In the genomic region with DNA sequence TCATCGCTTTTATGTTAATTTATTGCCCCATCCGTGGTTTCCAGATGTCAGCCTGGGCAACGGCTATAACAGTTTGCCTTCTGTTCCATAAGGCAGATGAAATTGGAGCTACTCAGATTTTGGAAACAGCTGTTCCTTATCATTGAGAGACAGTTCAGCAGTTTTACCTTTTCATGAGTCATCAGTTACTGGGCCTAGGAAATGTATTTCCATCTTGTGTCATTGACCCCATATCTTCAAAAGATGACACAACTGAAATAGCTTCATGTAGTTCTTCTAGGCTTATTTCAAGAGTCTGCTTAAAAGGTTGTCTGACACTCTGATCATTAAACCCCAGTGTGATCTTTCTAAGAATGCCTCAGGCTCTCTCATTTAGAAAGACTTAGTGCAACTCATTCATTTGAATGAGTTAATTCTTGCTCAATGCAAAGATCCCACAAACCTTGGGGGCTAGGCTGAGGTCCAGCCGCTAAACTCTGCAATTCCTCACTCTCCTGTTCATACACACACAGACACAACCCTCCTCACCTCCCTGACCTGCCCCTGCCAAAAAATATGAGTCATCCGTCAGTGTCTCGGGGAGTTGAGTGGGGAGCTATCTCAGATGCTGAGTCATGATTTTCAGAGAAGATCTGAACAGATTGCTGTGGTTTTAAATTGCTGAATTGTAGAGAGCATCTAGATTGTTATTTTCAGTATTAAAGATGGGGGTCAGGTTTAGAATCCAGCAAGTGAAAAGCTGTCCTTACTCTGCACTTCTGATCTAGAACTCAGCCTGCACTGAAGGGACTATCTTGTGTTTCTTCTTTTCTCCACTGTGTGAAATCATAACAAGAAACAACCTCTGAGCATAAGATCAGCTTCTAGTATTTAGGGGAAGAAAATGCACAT, we compare ENCODE assay signal across 1 cellular context.
A peak's percentile ranks its signal among the peaks of the same experiment; 100 is the strongest.
TF ChIP-seq lines count a peak whose summit lies in the region.

No MANE protein-coding gene starts in this region.

TF ChIP-seq in K562, 482 proteins besides CTCF, POLR2A, EP300 and RAD21 (continued from another document):
- TF ChIP-seq, protein P1, sequence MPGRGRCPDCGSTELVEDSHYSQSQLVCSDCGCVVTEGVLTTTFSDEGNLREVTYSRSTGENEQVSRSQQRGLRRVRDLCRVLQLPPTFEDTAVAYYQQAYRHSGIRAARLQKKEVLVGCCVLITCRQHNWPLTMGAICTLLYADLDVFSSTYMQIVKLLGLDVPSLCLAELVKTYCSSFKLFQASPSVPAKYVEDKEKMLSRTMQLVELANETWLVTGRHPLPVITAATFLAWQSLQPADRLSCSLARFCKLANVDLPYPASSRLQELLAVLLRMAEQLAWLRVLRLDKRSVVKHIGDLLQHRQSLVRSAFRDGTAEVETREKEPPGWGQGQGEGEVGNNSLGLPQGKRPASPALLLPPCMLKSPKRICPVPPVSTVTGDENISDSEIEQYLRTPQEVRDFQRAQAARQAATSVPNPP (IDR thresholded peaks at IDR 0.05; ENCODE audit: borderline replicate concordance, insufficient read depth, insufficient read length): no peak
- no peak for TF ChIP-seq ZNF431 (CRISPR knock-in tag; IDR thresholded peaks at IDR 0.05)
- TF ChIP-seq KAT8 (IDR thresholded peaks at IDR 0.05; ENCODE audit: low read depth): no peak
- peak; percentile 69 for TF ChIP-seq CCNT2 (IDR thresholded peaks at IDR 0.05; ENCODE audit: borderline replicate concordance, extremely low read depth, insufficient read length, low read depth, low read length)
- no peak for TF ChIP-seq REST (CRISPR knock-in tag; IDR thresholded peaks at IDR 0.05; ENCODE audit: low read depth)
- no peak for TF ChIP-seq NR1H2 (CRISPR knock-in tag; IDR thresholded peaks at IDR 0.05)
- TF ChIP-seq ZC3H4 (CRISPR knock-in tag; IDR thresholded peaks at IDR 0.05; ENCODE audit: borderline replicate concordance): no peak
- TF ChIP-seq RBM25 (IDR thresholded peaks at IDR 0.05; ENCODE audit: low read depth, low read length, severe bottlenecking): no peak
- TF ChIP-seq E2F3 (CRISPR knock-in tag; IDR thresholded peaks at IDR 0.05): no peak
- no peak for TF ChIP-seq ZNF507 (tag; conservative IDR thresholded peaks at IDR 0.05)
- no peak for TF ChIP-seq ZBTB7A (IDR thresholded peaks at IDR 0.05; ENCODE audit: borderline replicate concordance, control insufficient read depth, low read depth, low read length)
- TF ChIP-seq ATF1 (CRISPR knock-in tag; IDR thresholded peaks at IDR 0.05): no peak
- TF ChIP-seq ATF1 (tag; IDR thresholded peaks at IDR 0.05): peak; percentile 69; the same call in 1 of the 2 replicates
- TF ChIP-seq MED1 (CRISPR knock-in tag; IDR thresholded peaks at IDR 0.05; ENCODE audit: borderline replicate concordance): no peak
- TF ChIP-seq STAT6 (CRISPR knock-in tag; IDR thresholded peaks at IDR 0.05): no peak
- no peak for TF ChIP-seq SRSF7 (optimal IDR thresholded peaks at IDR 0.05; ENCODE audit: low read depth, low read length)
- TF ChIP-seq GATAD2B (IDR thresholded peaks at IDR 0.05; ENCODE audit: borderline replicate concordance): peak; percentile 78
- peak; percentile 79 for TF ChIP-seq ZNF589 (CRISPR knock-in tag; IDR thresholded peaks at IDR 0.05; ENCODE audit: low read depth)
- no peak for TF ChIP-seq LARP7 (IDR thresholded peaks at IDR 0.05)
- no peak for TF ChIP-seq E2F4 (CRISPR knock-in tag; IDR thresholded peaks at IDR 0.05; ENCODE audit: low read depth)
- TF ChIP-seq, protein P2, sequence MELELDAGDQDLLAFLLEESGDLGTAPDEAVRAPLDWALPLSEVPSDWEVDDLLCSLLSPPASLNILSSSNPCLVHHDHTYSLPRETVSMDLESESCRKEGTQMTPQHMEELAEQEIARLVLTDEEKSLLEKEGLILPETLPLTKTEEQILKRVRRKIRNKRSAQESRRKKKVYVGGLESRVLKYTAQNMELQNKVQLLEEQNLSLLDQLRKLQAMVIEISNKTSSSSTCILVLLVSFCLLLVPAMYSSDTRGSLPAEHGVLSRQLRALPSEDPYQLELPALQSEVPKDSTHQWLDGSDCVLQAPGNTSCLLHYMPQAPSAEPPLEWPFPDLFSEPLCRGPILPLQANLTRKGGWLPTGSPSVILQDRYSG (tag; conservative IDR thresholded peaks at IDR 0.05; ENCODE audit: low read depth): 0 out of 2 replicates have a peak, but pooled peaks have one; percentile 36
- TF ChIP-seq MIER1 (IDR thresholded peaks at IDR 0.05; ENCODE audit: low read depth): 0 out of 2 replicates have a peak, but pooled peaks have one; percentile 50
- TF ChIP-seq CREB1 (IDR thresholded peaks at IDR 0.05): peak; percentile 50; the same call in 1 of the 2 replicates
- peak; percentile 66; the same call in 1 of the 2 replicates for TF ChIP-seq CREB1 (CRISPR knock-in tag; IDR thresholded peaks at IDR 0.05)
- TF ChIP-seq ZBTB26 (CRISPR knock-in tag; IDR thresholded peaks at IDR 0.05): no peak
- no peak for TF ChIP-seq HCFC1 (IDR thresholded peaks at IDR 0.05; ENCODE audit: low read depth, low read length)
- peak; percentile 37; the same call in 1 of the 2 replicates for TF ChIP-seq CREM (IDR thresholded peaks at IDR 0.05; ENCODE audit: low read depth)
- no peak for TF ChIP-seq IRF2 (CRISPR knock-in tag; IDR thresholded peaks at IDR 0.05)
- TF ChIP-seq SMAD1 (IDR thresholded peaks at IDR 0.05; ENCODE audit: low read depth, low read length, partially characterized antibody): peak; percentile 64
- TF ChIP-seq ZKSCAN8 (CRISPR knock-in tag; IDR thresholded peaks at IDR 0.05): peak; percentile 89
- no peak for TF ChIP-seq ZNF436 (CRISPR knock-in tag; IDR thresholded peaks at IDR 0.05)
- no peak for TF ChIP-seq KLF6 (CRISPR knock-in tag; IDR thresholded peaks at IDR 0.05; ENCODE audit: borderline replicate concordance)
- no peak for TF ChIP-seq MLLT1 (IDR thresholded peaks at IDR 0.05)
- no peak for TF ChIP-seq PCBP2 (IDR thresholded peaks at IDR 0.05; ENCODE audit: low read depth, low read length, poor library complexity, severe bottlenecking)
- TF ChIP-seq, protein P3, sequence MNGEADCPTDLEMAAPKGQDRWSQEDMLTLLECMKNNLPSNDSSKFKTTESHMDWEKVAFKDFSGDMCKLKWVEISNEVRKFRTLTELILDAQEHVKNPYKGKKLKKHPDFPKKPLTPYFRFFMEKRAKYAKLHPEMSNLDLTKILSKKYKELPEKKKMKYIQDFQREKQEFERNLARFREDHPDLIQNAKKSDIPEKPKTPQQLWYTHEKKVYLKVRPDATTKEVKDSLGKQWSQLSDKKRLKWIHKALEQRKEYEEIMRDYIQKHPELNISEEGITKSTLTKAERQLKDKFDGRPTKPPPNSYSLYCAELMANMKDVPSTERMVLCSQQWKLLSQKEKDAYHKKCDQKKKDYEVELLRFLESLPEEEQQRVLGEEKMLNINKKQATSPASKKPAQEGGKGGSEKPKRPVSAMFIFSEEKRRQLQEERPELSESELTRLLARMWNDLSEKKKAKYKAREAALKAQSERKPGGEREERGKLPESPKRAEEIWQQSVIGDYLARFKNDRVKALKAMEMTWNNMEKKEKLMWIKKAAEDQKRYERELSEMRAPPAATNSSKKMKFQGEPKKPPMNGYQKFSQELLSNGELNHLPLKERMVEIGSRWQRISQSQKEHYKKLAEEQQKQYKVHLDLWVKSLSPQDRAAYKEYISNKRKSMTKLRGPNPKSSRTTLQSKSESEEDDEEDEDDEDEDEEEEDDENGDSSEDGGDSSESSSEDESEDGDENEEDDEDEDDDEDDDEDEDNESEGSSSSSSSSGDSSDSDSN (IDR thresholded peaks at IDR 0.05; ENCODE audit: borderline replicate concordance in 1 of 2, low read depth in 2 of 2, low read length in 2 of 2): no peak
- TF ChIP-seq BCL6 (CRISPR knock-in tag; IDR thresholded peaks at IDR 0.05): no peak
- TF ChIP-seq ELK1 (CRISPR knock-in tag; IDR thresholded peaks at IDR 0.05): no peak
- no peak for TF ChIP-seq ZNF143 (CRISPR knock-in tag; IDR thresholded peaks at IDR 0.05)
- peak; percentile 44; the same call in 1 of the 2 replicates for TF ChIP-seq BCOR (IDR thresholded peaks at IDR 0.05)
